Comparison of ENCODE assay signal across 2 cellular contexts in the genomic region with DNA sequence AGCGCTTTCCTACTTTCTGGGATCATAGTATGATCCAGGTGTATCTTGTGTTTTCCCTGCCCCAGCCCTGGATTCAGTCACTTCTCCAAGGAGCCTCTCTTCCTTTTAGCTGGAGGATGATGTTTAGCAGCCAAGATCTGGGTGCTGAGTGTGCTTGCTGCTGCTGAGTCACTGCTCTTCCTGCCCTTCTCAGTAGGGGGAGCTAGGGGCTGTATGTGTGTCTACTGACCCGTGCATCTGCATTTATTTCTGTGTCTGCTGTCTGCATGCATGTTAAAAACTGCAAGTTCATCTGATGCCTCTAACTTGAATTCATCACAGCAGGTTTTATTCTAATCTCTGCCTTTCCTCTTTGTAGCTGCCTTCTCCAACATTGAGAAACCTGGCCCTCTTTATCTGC.
TF ChIP-seq lines count a peak whose summit lies in the region.

No MANE protein-coding gene starts in this region.

TF ChIP-seq in HCT116, 20 proteins besides CTCF, POLR2A, EP300 and RAD21 (continued from another document):
- TF ChIP-seq, protein P1, sequence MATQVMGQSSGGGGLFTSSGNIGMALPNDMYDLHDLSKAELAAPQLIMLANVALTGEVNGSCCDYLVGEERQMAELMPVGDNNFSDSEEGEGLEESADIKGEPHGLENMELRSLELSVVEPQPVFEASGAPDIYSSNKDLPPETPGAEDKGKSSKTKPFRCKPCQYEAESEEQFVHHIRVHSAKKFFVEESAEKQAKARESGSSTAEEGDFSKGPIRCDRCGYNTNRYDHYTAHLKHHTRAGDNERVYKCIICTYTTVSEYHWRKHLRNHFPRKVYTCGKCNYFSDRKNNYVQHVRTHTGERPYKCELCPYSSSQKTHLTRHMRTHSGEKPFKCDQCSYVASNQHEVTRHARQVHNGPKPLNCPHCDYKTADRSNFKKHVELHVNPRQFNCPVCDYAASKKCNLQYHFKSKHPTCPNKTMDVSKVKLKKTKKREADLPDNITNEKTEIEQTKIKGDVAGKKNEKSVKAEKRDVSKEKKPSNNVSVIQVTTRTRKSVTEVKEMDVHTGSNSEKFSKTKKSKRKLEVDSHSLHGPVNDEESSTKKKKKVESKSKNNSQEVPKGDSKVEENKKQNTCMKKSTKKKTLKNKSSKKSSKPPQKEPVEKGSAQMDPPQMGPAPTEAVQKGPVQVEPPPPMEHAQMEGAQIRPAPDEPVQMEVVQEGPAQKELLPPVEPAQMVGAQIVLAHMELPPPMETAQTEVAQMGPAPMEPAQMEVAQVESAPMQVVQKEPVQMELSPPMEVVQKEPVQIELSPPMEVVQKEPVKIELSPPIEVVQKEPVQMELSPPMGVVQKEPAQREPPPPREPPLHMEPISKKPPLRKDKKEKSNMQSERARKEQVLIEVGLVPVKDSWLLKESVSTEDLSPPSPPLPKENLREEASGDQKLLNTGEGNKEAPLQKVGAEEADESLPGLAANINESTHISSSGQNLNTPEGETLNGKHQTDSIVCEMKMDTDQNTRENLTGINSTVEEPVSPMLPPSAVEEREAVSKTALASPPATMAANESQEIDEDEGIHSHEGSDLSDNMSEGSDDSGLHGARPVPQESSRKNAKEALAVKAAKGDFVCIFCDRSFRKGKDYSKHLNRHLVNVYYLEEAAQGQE (IDR thresholded peaks at IDR 0.05; ENCODE audit: low read depth): no peak
- TF ChIP-seq EZH2phosphoT487 (IDR thresholded peaks at IDR 0.05; ENCODE audit: borderline replicate concordance) (no peak), YY1 (IDR thresholded peaks at IDR 0.05; ENCODE audit: extremely low read depth, insufficient replicate concordance, low read depth, low read length) (no peak), JUND (IDR thresholded peaks at IDR 0.05) (no peak), ZFX (IDR thresholded peaks at IDR 0.05) (no peak), CEBPB (IDR thresholded peaks at IDR 0.05; ENCODE audit: low read depth) (no peak)
- TF ChIP-seq, protein P2, sequence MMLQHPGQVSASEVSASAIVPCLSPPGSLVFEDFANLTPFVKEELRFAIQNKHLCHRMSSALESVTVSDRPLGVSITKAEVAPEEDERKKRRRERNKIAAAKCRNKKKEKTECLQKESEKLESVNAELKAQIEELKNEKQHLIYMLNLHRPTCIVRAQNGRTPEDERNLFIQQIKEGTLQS (IDR thresholded peaks at IDR 0.05): no peak

TF ChIP-seq in HEK293T, 16 proteins besides CTCF, POLR2A, EP300 and RAD21 (continued from another document):
- TF ChIP-seq LEF1 (IDR thresholded peaks at IDR 0.05; ENCODE audit: borderline replicate concordance): no peak
- TF ChIP-seq FOXA1 (IDR thresholded peaks at IDR 0.05): no peak
- no peak for TF ChIP-seq ZNF384 (IDR thresholded peaks at IDR 0.05)
- no peak for TF ChIP-seq SUZ12 (IDR thresholded peaks at IDR 0.05)
- no peak for TF ChIP-seq HDGF (IDR thresholded peaks at IDR 0.05; ENCODE audit: borderline replicate concordance)
- no peak for TF ChIP-seq SP1 (IDR thresholded peaks at IDR 0.05)
- no peak for TF ChIP-seq CTBP1 (IDR thresholded peaks at IDR 0.05; ENCODE audit: borderline replicate concordance)
- no peak for TF ChIP-seq ARNT (IDR thresholded peaks at IDR 0.05)
- no peak for TF ChIP-seq TARDBP (IDR thresholded peaks at IDR 0.05)
- TF ChIP-seq, protein P3, sequence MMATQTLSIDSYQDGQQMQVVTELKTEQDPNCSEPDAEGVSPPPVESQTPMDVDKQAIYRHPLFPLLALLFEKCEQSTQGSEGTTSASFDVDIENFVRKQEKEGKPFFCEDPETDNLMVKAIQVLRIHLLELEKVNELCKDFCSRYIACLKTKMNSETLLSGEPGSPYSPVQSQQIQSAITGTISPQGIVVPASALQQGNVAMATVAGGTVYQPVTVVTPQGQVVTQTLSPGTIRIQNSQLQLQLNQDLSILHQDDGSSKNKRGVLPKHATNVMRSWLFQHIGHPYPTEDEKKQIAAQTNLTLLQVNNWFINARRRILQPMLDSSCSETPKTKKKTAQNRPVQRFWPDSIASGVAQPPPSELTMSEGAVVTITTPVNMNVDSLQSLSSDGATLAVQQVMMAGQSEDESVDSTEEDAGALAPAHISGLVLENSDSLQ (IDR thresholded peaks at IDR 0.05): no peak
